21 cellular contexts compared by ENCODE assay signal in genomic region chrX:108203540-108203939, GRCh38.
"Had no signal": no experiment of that assay in that cellular context is flagged by ENCODE, and none has a peak within 500 bp of the region (broad histone marks: within the 10 kb centered on the region; RNA-seq: fewer than 3 reads in every experiment).

No MANE protein-coding gene starts in this region.

- DNase-seq: islet precursor cell; left ventricle myocardium inferior; mesendoderm; naive thymus-derived CD4-positive, alpha-beta T cell; ovary; spleen; stimulated activated CD4-positive, alpha-beta T cell treated with anti-CD3 and anti-CD28 coated beads, Interleukin-4, amount 100 ng/mL, for 24 hours; stimulated activated naive CD4-positive, alpha-beta T cell; tibial artery; trophoblast cell; upper lobe of right lung had no signal

- ATAC-seq: naive thymus-derived CD4-positive, alpha-beta T cell; natural killer cell treated with Interleukin-12 subunit alpha and Interleukin-12 subunit beta and Interleukin-15 and Interleukin-18, amount 100 ng/mL, for 72 hours; sciatic nerve; stimulated activated effector memory CD8-positive, alpha-beta T cell treated with anti-CD3 and anti-CD28 coated beads, Interleukin-12 subunit alpha, Interleukin-12 subunit beta, amount 100 ng/mL, for 72 hours; upper lobe of right lung had no signal

- H3K4me1 ChIP-seq: left ventricle myocardium inferior, right atrium auricular region, spleen, suprapubic skin, tibial artery, upper lobe of right lung had no signal

- H3K27me3 ChIP-seq: hepatocyte, ovary, right atrium auricular region, suprapubic skin, tibial artery, upper lobe of right lung had no signal

- H3K27ac ChIP-seq: hepatocyte, left ventricle myocardium inferior, ovary, right atrium auricular region, spleen, suprapubic skin, thoracic aorta, tibial artery, upper lobe of right lung had no signal

- H3K9me3 ChIP-seq: left ventricle myocardium inferior, ovary, right atrium auricular region, spleen, suprapubic skin, thoracic aorta, tibial artery, upper lobe of right lung had no signal

- H2AFZ ChIP-seq: hepatocyte had no signal

- FAIRE-seq: urothelium cell line had no signal

- H3K36me3 ChIP-seq: left ventricle myocardium inferior, ovary, right atrium auricular region, spleen, suprapubic skin, thoracic aorta, tibial artery, upper lobe of right lung had no signal

- H3K4me2 ChIP-seq: hepatocyte had no signal

- H3K79me2 ChIP-seq: hepatocyte had no signal

- H3K4me3 ChIP-seq: hepatocyte, left ventricle myocardium inferior, lung, ovary, right atrium auricular region, skin epidermis, spleen, suprapubic skin, thoracic aorta, tibial artery, upper lobe of right lung had no signal
